11 cellular contexts compared by ENCODE assay signal in the genomic region with DNA sequence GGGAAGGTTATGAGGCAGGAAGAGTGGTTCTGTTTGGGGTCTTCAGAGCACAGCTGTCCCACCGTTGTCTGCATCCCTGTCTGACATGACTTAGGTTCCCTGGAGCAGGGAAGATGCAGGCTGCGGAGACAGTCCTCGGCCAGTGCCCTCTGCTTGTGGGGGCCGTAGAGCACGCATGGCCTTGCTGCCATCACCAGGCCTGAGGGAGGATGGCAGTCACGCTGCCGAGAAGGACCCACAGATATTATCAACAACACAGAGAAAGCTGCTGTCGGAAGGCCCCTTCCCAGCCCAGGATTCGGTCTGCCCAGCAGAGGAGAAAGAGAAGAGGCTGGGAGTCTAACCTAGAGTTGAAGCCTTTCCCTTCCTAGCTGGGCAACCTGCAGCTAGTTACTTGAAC. TPM values are rescaled to one million over a fixed set of nuclear protein-coding genes. Genes with fewer than 3 reads are reported as not detected.
DNase-seq lines count a peak whose midpoint lies in the region; ATAC-seq and TF ChIP-seq lines count a peak whose summit lies in the region.
"Had no signal": no experiment of that assay in that cellular context is flagged by ENCODE, and none has a peak within 500 bp of the region (broad histone marks: within the 10 kb centered on the region; RNA-seq: fewer than 3 reads in every experiment).

No MANE protein-coding gene starts in this region.

- H3K4me3 ChIP-seq in Panc1 (ENCODE audit: low read depth in 2 of 2, low read length in 2 of 2): no peak overlapping the region
- no peak overlapping the region for H3K4me3 ChIP-seq in fibroblast of villous mesenchyme (ENCODE audit: low read depth, low read length)
- no peak overlapping the region for H3K4me3 ChIP-seq in neural cell (ENCODE audit: low read length)

- DNase-seq in COR-L47 (lab: John Stamatoyannopoulos, UW) (peak; percentile 15), Panc1 (ENCODE audit: low read depth, low spot score) (no peak), fibroblast of villous mesenchyme (ENCODE audit: low read depth) (peak; percentile 14)
- DNase-seq in activated CD4-positive, alpha-beta memory T cell treated with anti-CD3 and anti-CD28 coated beads, Interleukin-2, amount 10 ng/mL, durations not matched to agents 7 days and 5 days: no peak
- DNase-seq in natural killer cell treated with Interleukin-12 subunit alpha and Interleukin-12 subunit beta and Interleukin-15 and Interleukin-18, amount 100 ng/mL, for 72 hours (ENCODE audit: low spot score): no peak
- DNase-seq: EL, naive B cell, NCI-H1105 treated with DMSO at 0.1 percent for 48 hours had no signal

- H3K9me3 Mint-ChIP-seq in activated CD4-positive, alpha-beta memory T cell treated with anti-CD3 and anti-CD28 coated beads, Interleukin-2, amount 10 ng/mL, durations not matched to agents 7 days and 5 days: no peaks in the 10 kb centered on the region
- no peaks in the 10 kb centered on the region for H3K9me3 Mint-ChIP-seq in natural killer cell treated with Interleukin-12 subunit alpha and Interleukin-12 subunit beta and Interleukin-15 and Interleukin-18, amount 100 ng/mL, for 72 hours
- H3K9me3 Mint-ChIP-seq: naive B cell had no signal

- H3K27ac ChIP-seq in Panc1 (ENCODE audit: low read length) (no peak overlapping the region), neural cell (ENCODE audit: low read length) (no peak overlapping the region)

- H3K79me2 ChIP-seq in neural cell (replicated peaks; ENCODE audit: insufficient read depth, low read length): no peaks in the 10 kb centered on the region

- no peak overlapping the region for H2AFZ ChIP-seq in neural cell (ENCODE audit: low read depth, low read length)

- H3K27ac Mint-ChIP-seq in activated CD4-positive, alpha-beta memory T cell treated with anti-CD3 and anti-CD28 coated beads, Interleukin-2, amount 10 ng/mL, durations not matched to agents 7 days and 5 days: no peak overlapping the region
- no peak overlapping the region for H3K27ac Mint-ChIP-seq in natural killer cell treated with Interleukin-12 subunit alpha and Interleukin-12 subunit beta and Interleukin-15 and Interleukin-18, amount 100 ng/mL, for 72 hours
- H3K27ac Mint-ChIP-seq: naive B cell had no signal

- H3K27me3 Mint-ChIP-seq in activated CD4-positive, alpha-beta memory T cell treated with anti-CD3 and anti-CD28 coated beads, Interleukin-2, amount 10 ng/mL, durations not matched to agents 7 days and 5 days: no peaks in the 10 kb centered on the region
- peaks cover 9 to 11% of the 10 kb centered on the region in 2 donors for H3K27me3 Mint-ChIP-seq in natural killer cell treated with Interleukin-12 subunit alpha and Interleukin-12 subunit beta and Interleukin-15 and Interleukin-18, amount 100 ng/mL, for 72 hours
- H3K27me3 Mint-ChIP-seq: naive B cell had no signal

- no peaks in the 10 kb centered on the region for H3F3A ChIP-seq in neural cell (ENCODE audit: insufficient read depth, low read length, poor library complexity, severe bottlenecking)

- peaks cover 6% of the 10 kb centered on the region for H3K4me1 Mint-ChIP-seq in activated CD4-positive, alpha-beta memory T cell treated with anti-CD3 and anti-CD28 coated beads, Interleukin-2, amount 10 ng/mL, durations not matched to agents 7 days and 5 days
- peaks cover 0 to 2% of the 10 kb centered on the region in 2 donors for H3K4me1 Mint-ChIP-seq in natural killer cell treated with Interleukin-12 subunit alpha and Interleukin-12 subunit beta and Interleukin-15 and Interleukin-18, amount 100 ng/mL, for 72 hours (ENCODE audit: low read depth in 2 of 2)

- TF ChIP-seq RAD21 in neural cell (conservative IDR thresholded peaks at IDR 0.05): peak; percentile 82

- CTCF ChIA-PET in Panc1 (lab: Charles Lee): interaction anchor here (0.7 to 0.9 kb wide), 2 partner anchors 39 to 106 kb away, joined by 3 to 4 read pairs; no protein-coding TSS in a partner anchor
- CTCF ChIA-PET in activated CD4-positive, alpha-beta memory T cell treated with anti-CD3 and anti-CD28 coated beads, Interleukin-2, amount 10 ng/mL, durations not matched to agents 7 days and 5 days (lab: Charles Lee): interaction anchor here (0.6 kb wide), 1 partner anchor 48 kb away, joined by 4 read pairs; no protein-coding TSS in a partner anchor

- no TSS peak for BruUV-seq in Panc1 (replicated peaks; lab: Mats Ljungman, UMichigan)

- TF ChIP-seq EP300 in neural cell (conservative IDR thresholded peaks at IDR 0.05; ENCODE audit: poor library complexity, severe bottlenecking): no peak

- H3K4me3 Mint-ChIP-seq in activated CD4-positive, alpha-beta memory T cell treated with anti-CD3 and anti-CD28 coated beads, Interleukin-2, amount 10 ng/mL, durations not matched to agents 7 days and 5 days: no peak overlapping the region
- H3K4me3 Mint-ChIP-seq in natural killer cell treated with Interleukin-12 subunit alpha and Interleukin-12 subunit beta and Interleukin-15 and Interleukin-18, amount 100 ng/mL, for 72 hours: no peak overlapping the region
- H3K4me3 Mint-ChIP-seq: naive B cell had no signal

- ATAC-seq in Panc1 (peak; percentile 77), GM19452 (IDR thresholded peaks at IDR 0.05; ENCODE audit: unreplicated experiment) (no peak), HG03135 (IDR thresholded peaks at IDR 0.05; ENCODE audit: unreplicated experiment) (no peak)
- ATAC-seq in natural killer cell treated with Interleukin-12 subunit alpha and Interleukin-12 subunit beta and Interleukin-15 and Interleukin-18, amount 100 ng/mL, for 72 hours: no peak

- no peaks in the 10 kb centered on the region for H3K9me3 ChIP-seq in Panc1 (ENCODE audit: control insufficient read depth, insufficient read depth, low read depth, low read length)
- no peaks in the 10 kb centered on the region for H3K9me3 ChIP-seq in neural cell (ENCODE audit: low read length)

- H3K36me3 Mint-ChIP-seq in activated CD4-positive, alpha-beta memory T cell treated with anti-CD3 and anti-CD28 coated beads, Interleukin-2, amount 10 ng/mL, durations not matched to agents 7 days and 5 days (ENCODE audit: low read depth): no peaks in the 10 kb centered on the region
- H3K36me3 Mint-ChIP-seq in natural killer cell treated with Interleukin-12 subunit alpha and Interleukin-12 subunit beta and Interleukin-15 and Interleukin-18, amount 100 ng/mL, for 72 hours: no peaks in the 10 kb centered on the region
- H3K36me3 Mint-ChIP-seq: naive B cell had no signal

- H3K4me2 ChIP-seq in neural cell (ENCODE audit: low read length): no peak overlapping the region

- in situ Hi-C loops in Panc1 (cut with HindIII; ENCODE audit: low pct_unique_long_range_greater_than_20kb, low sequenced_read_pairs): no loop called here

- intact Hi-C loops in Panc1 (cut with micrococcal nuclease; ENCODE audit: unreplicated experiment): no loop called here

- H3K36me3 ChIP-seq in Panc1 (ENCODE audit: control insufficient read depth, insufficient read depth, low read length) (no peaks in the 10 kb centered on the region), neural cell (ENCODE audit: insufficient read depth, low read length) (no peaks in the 10 kb centered on the region)

- no peaks in the 10 kb centered on the region for H3K4me1 ChIP-seq in Panc1 (ENCODE audit: control insufficient read depth, insufficient read depth, low read length)

- POLR2A ChIA-PET in Panc1 (lab: Charles Lee): no interaction called here
- POLR2A ChIA-PET in activated CD4-positive, alpha-beta memory T cell treated with anti-CD3 and anti-CD28 coated beads, Interleukin-2, amount 10 ng/mL, durations not matched to agents 7 days and 5 days (lab: Charles Lee): interaction anchor here (2.9 kb wide), 1 partner anchor 35 kb away, joined by 12 read pairs; a partner anchor contains a TSS

- TF ChIP-seq CTCF in Panc1 (IDR thresholded peaks at IDR 0.05): no peak; the same call in 1 of the 2 replicates
- TF ChIP-seq CTCF in fibroblast of villous mesenchyme (IDR thresholded peaks at IDR 0.05; ENCODE audit: insufficient read depth, low read depth, low read length): peak; percentile 37
- peak; percentile 76 for TF ChIP-seq CTCF in neural cell (IDR thresholded peaks at IDR 0.05; ENCODE audit: poor library complexity, severe bottlenecking)

- H3K27me3 ChIP-seq in Panc1 (ENCODE audit: control insufficient read depth, insufficient read depth, low read length): no peaks in the 10 kb centered on the region
- H3K27me3 ChIP-seq in neural cell (ENCODE audit: insufficient read depth, low read depth, low read length): no peaks in the 10 kb centered on the region

- H3K9me2 ChIP-seq in neural cell (ENCODE audit: insufficient read depth, low read length): no peaks in the 10 kb centered on the region

- H4K20me1 ChIP-seq in neural cell (ENCODE audit: insufficient read depth): no peaks in the 10 kb centered on the region

- no peak overlapping the region for H3K9ac ChIP-seq in neural cell (ENCODE audit: low read length)

RNA-seq across cellular contexts. Expression of a gene that starts 35.0 kb away (rescaled TPM):
- 222 TPM for total RNA-seq in Panc1 (2021; ENCODE audit: unreplicated experiment)
- polyA plus RNA-seq in Panc1 (2012; ENCODE audit: insufficient read length): 266 TPM
- total RNA-seq in fibroblast of villous mesenchyme: 108 and 121 TPM in 2 replicates
- 423 and 480 TPM in 2 replicates for polyA plus RNA-seq in neural cell
- polyA minus RNA-seq in neural cell: 118 and 149 TPM in 2 replicates
- 100 to 1,000 TPM; 281 to 295 TPM for total RNA-seq in activated CD4-positive, alpha-beta memory T cell treated with anti-CD3 and anti-CD28 coated beads, Interleukin-2, amount 10 ng/mL, durations not matched to agents 7 days and 5 days
- 100 to 1,000 TPM; 227 to 233 TPM for total RNA-seq in natural killer cell treated with Interleukin-12 subunit alpha and Interleukin-12 subunit beta and Interleukin-15 and Interleukin-18, amount 100 ng/mL, for 72 hours

RNA-seq across cellular contexts. Expression of a gene that starts 35.4 kb away (rescaled TPM):
- total RNA-seq in Panc1 (2021; ENCODE audit: unreplicated experiment) (63.4 TPM), fibroblast of villous mesenchyme (114 and 159 TPM in 2 replicates)
- 25.3 TPM for polyA plus RNA-seq in Panc1 (2012; ENCODE audit: insufficient read length)
- polyA plus RNA-seq in neural cell: 86.2 and 88.5 TPM in 2 replicates
- 167 and 168 TPM in 2 replicates for polyA minus RNA-seq in neural cell
- total RNA-seq in activated CD4-positive, alpha-beta memory T cell treated with anti-CD3 and anti-CD28 coated beads, Interleukin-2, amount 10 ng/mL, durations not matched to agents 7 days and 5 days: 10 to 100 TPM; 46.1 to 47.2 TPM
- total RNA-seq in natural killer cell treated with Interleukin-12 subunit alpha and Interleukin-12 subunit beta and Interleukin-15 and Interleukin-18, amount 100 ng/mL, for 72 hours: 10 to 100 TPM; 59.5 to 62.2 TPM

Comparison
In these comparisons a context has a peak if more than half of its experiments do, and no peak if none do; other contexts are left out.
1. DNase-seq: peak in COR-L47 (single experiment) and fibroblast of villous mesenchyme (single experiment); none in Panc1 (single experiment), activated CD4-positive, alpha-beta memory T cell treated with anti-CD3 and anti-CD28 coated beads, Interleukin-2, amount 10 ng/mL, durations not matched to agents 7 days and 5 days (single experiment) and natural killer cell treated with Interleukin-12 subunit alpha and Interleukin-12 subunit beta and Interleukin-15 and Interleukin-18, amount 100 ng/mL, for 72 hours (single experiment).